8 cellular contexts compared by ENCODE assay signal in the genomic region with DNA sequence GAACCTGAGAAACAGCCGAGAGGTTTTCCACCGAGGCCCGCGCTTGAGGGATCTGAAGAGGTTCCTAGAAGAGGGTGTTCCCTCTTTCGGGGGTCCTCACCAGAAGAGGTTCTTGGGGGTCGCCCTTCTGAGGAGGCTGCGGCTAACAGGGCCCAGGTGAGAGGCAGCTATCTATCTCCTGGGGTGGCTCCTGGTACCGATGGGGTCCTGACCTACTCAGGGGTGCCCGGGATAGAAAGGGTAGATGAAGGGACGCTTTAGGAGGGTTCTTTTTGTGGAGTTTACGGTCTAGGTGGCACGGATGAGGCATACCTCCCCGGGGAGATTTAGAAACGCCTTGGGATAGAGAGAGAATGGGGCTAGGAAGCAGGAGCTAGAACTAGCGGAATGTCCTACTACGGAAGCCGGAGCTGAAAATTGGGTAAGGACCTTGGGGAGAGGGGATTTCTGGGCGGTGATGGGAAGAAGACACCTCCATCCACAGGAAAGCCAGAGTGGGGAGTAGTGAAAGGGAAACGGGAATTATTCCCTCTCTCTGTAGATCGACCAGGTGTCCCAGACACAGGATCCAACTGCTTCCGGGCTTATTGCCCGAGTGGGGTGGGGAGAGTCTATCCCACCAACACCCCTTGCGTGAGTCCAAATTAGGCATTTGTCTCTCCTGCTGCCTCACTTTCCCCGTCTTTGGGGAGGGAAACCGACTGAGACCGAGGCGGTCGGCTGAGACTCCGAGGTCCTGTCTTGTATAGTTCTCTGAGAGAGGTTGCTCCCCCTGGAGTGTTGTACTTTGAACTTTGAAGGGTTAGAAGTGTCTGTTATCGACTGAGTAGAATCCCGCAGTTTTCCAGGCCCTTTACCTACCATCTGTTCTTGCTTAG. TPM values are rescaled to one million over a fixed set of nuclear protein-coding genes. Genes with fewer than 3 reads are reported as not detected.
DNase-seq lines count a peak whose midpoint lies in the region; FAIRE-seq and TF ChIP-seq lines count a peak whose summit lies in the region.

No MANE protein-coding gene starts in this region.

- no peak overlapping the region for H2AK5ac ChIP-seq in mesendoderm (ENCODE audit: low read length)

- H4K8ac ChIP-seq in mesendoderm (ENCODE audit: low read depth, low read length): no peak overlapping the region

- no peak overlapping the region for H2BK120ac ChIP-seq in mesendoderm (ENCODE audit: low read depth, low read length)

- no peak overlapping the region for H3K23ac ChIP-seq in mesendoderm (ENCODE audit: low read length)

- WGBS in mesendoderm (ENCODE audit: extremely low coverage, insufficient coverage, low lambda C conversion rate): no CpG with 5 or more reads among the region's 31 CpGs

- no peak overlapping the region for H2BK5ac ChIP-seq in mesendoderm (ENCODE audit: low read length)

- H2BK15ac ChIP-seq in mesendoderm (replicated peaks; ENCODE audit: low read depth): no peak overlapping the region

- no peak overlapping the region for H4K5ac ChIP-seq in mesendoderm (ENCODE audit: low read length)

- H3K27me3 ChIP-seq in WERI-Rb-1 (ENCODE audit: insufficient read depth, low read depth, severe bottlenecking) (no peaks in the 10 kb centered on the region), mesendoderm (ENCODE audit: insufficient read depth, low read length, poor library complexity) (no peaks in the 10 kb centered on the region)

- H3K9me3 ChIP-seq in WERI-Rb-1 (ENCODE audit: severe bottlenecking): no peaks in the 10 kb centered on the region

- H3K4me2 ChIP-seq in mesendoderm (ENCODE audit: low read length): peak overlapping the region; percentile 83

- peak overlapping the region; percentile 7 for H3K18ac ChIP-seq in mesendoderm (ENCODE audit: low read length)

- H3K27ac ChIP-seq in WERI-Rb-1 (peak overlapping the region; percentile 96), mesendoderm (ENCODE audit: low read depth, low read length) (peak overlapping the region; percentile 5)

- peaks cover 17% of the 10 kb centered on the region for H3K79me1 ChIP-seq in mesendoderm (ENCODE audit: low read length)

- H3K9ac ChIP-seq in mesendoderm (ENCODE audit: low read length): peak overlapping the region; percentile 92

- H3K36me3 ChIP-seq in WERI-Rb-1: peaks cover 10% of the 10 kb centered on the region
- H3K36me3 ChIP-seq in mesendoderm (ENCODE audit: control insufficient read depth, insufficient read depth, low read length): no peaks in the 10 kb centered on the region

- DNase-seq in activated gamma-delta T cell treated with Interleukin-2 at 50 U/mL for 16 hours (peak; percentile 6), activated gamma-delta T cell (lab: John Stamatoyannopoulos, UW) (no peak), HK-2 (ENCODE audit: unreplicated experiment) (peak; percentile 41), WERI-Rb-1 (peak; percentile 49), mesendoderm (peak; percentile 77), urothelium cell line (ENCODE audit: low spot score) (peak; percentile 17), SHP77 treated with DMSO at 0.1 percent for 48 hours (lab: John Stamatoyannopoulos, UW) (no peak)
- DNase-seq in effector CD4-positive, alpha-beta T cell: peak; percentile 3

- no peak for TF ChIP-seq CTCF in WERI-Rb-1 (IDR thresholded peaks at IDR 0.05; ENCODE audit: low read depth, low read length)

- H3K79me2 ChIP-seq in mesendoderm (ENCODE audit: control insufficient read depth, insufficient read depth, low read length): peaks cover 41% of the 10 kb centered on the region

- H3K56ac ChIP-seq in mesendoderm (ENCODE audit: low read length): peak overlapping the region; percentile 97

- peak overlapping the region; percentile 0 for H3K4ac ChIP-seq in mesendoderm (ENCODE audit: low read depth, low read length)

- H3K4me3 ChIP-seq in WERI-Rb-1 (ENCODE audit: low read depth, low read length): peak overlapping the region; percentile 99
- H3K4me3 ChIP-seq in mesendoderm (ENCODE audit: low read length): peak overlapping the region; percentile 47

- peaks cover 5% of the 10 kb centered on the region for H3K4me1 ChIP-seq in mesendoderm (ENCODE audit: control insufficient read depth, low read depth, low read length)

- FAIRE-seq in urothelium cell line (lab: Jason Lieb, UNC): no peak

RNA-seq across cellular contexts. Expression of a gene that starts 0.7 kb away (rescaled TPM):
- 33.0 TPM for polyA plus RNA-seq in mesendoderm (2013, experiment 1 of 2)
- 32.1 TPM for polyA plus RNA-seq in mesendoderm (2013, experiment 2 of 2)

RNA-seq across cellular contexts. Expression of a gene that starts 1.0 kb away (rescaled TPM):
- polyA plus RNA-seq in mesendoderm (2013, experiment 1 of 2): 75.7 TPM
- 77.7 TPM for polyA plus RNA-seq in mesendoderm (2013, experiment 2 of 2)

RNA-seq across cellular contexts. Expression of a gene that starts 58.2 kb away (rescaled TPM):
- polyA plus RNA-seq in mesendoderm (2013, experiment 1 of 2): 16.7 TPM
- 16.9 TPM for polyA plus RNA-seq in mesendoderm (2013, experiment 2 of 2)

Comparison
In these comparisons a context has a peak if more than half of its experiments do, and no peak if none do; other contexts are left out.
1. DNase-seq: peak in activated gamma-delta T cell treated with Interleukin-2 at 50 U/mL for 16 hours (single experiment), HK-2 (single experiment), WERI-Rb-1 (single experiment), effector CD4-positive, alpha-beta T cell (single experiment), mesendoderm (single experiment) and urothelium cell line (single experiment); none in activated gamma-delta T cell (single experiment) and SHP77 treated with DMSO at 0.1 percent for 48 hours (single experiment).